In the genomic region with DNA sequence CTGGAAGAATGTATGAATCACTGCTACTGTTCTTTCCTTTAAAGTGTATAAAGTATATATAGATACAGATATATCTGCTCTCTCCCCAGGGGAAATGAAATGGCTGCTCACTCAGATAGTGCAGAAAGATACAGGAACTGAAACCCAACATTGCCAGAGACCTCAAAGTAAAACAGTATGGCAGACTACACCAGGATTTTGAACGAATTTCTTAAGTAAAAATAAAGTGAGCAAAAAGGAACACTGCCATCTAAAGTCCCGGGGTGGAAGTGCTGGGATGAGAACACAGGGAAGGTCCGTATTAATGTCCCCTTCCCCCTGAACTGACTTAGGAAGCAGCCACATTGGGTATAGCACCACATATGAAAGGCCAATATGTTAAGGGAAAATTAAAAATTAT, we compare ENCODE assay signal across 1 cellular context.
TF ChIP-seq lines count a peak whose summit lies in the region.

No MANE protein-coding gene starts in this region.

TF ChIP-seq in GM12878, 131 proteins besides CTCF, POLR2A, EP300 and RAD21 (continued from another document and continues in another):
- TF ChIP-seq SPI1 (IDR thresholded peaks at IDR 0.05; ENCODE audit: borderline replicate concordance, insufficient read depth, low read depth, low read length), result peak; percentile 97
- TF ChIP-seq SRF (IDR thresholded peaks at IDR 0.05; ENCODE audit: low read depth in 2 of 2, low read length in 2 of 2), result 0 out of 4 replicates have a peak, but pooled peaks of 1 of the 2 experiments have one; percentile 44
- TF ChIP-seq STAT3 (IDR thresholded peaks at IDR 0.05; ENCODE audit: low read depth, low read length), result no peak; the same call in 1 of the 2 replicates
- peak; percentile 37; the same call in 1 of the 2 replicates for TF ChIP-seq IKZF1 (conservative IDR thresholded peaks at IDR 0.05)
- TF ChIP-seq IKZF2 (IDR thresholded peaks at IDR 0.05), result peak; percentile 57 to 59; a peak in 2 of 4 replicates
- 0 out of 2 replicates have a peak, but pooled peaks have one; percentile 24 for TF ChIP-seq CHD2 (IDR thresholded peaks at IDR 0.05; ENCODE audit: borderline replicate concordance, low read depth, low read length)
- TF ChIP-seq, protein P1, sequence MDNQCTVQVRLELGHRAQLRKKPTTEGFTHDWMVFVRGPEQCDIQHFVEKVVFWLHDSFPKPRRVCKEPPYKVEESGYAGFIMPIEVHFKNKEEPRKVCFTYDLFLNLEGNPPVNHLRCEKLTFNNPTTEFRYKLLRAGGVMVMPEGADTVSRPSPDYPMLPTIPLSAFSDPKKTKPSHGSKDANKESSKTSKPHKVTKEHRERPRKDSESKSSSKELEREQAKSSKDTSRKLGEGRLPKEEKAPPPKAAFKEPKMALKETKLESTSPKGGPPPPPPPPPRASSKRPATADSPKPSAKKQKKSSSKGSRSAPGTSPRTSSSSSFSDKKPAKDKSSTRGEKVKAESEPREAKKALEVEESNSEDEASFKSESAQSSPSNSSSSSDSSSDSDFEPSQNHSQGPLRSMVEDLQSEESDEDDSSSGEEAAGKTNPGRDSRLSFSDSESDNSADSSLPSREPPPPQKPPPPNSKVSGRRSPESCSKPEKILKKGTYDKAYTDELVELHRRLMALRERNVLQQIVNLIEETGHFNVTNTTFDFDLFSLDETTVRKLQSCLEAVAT (IDR thresholded peaks at IDR 0.05), result no peak
- no peak for TF ChIP-seq CBX3 (IDR thresholded peaks at IDR 0.05; ENCODE audit: borderline replicate concordance, low read depth)
- TF ChIP-seq E4F1 (IDR thresholded peaks at IDR 0.05; ENCODE audit: borderline replicate concordance, partially characterized antibody), result no peak
- no peak for TF ChIP-seq RCOR1 (conservative IDR thresholded peaks at IDR 0.05; ENCODE audit: low read depth, low read length)
- TF ChIP-seq HDGF (IDR thresholded peaks at IDR 0.05), result no peak
- no peak for TF ChIP-seq SMAD5 (IDR thresholded peaks at IDR 0.05; ENCODE audit: low read depth)
- TF ChIP-seq RUNX3 (IDR thresholded peaks at IDR 0.05; ENCODE audit: low read length), result peak; percentile 84
- TF ChIP-seq EGR1 (IDR thresholded peaks at IDR 0.05; ENCODE audit: borderline replicate concordance in 1 of 2, low read depth in 2 of 2, low read length in 2 of 2), result no peak
- TF ChIP-seq, protein P2, sequence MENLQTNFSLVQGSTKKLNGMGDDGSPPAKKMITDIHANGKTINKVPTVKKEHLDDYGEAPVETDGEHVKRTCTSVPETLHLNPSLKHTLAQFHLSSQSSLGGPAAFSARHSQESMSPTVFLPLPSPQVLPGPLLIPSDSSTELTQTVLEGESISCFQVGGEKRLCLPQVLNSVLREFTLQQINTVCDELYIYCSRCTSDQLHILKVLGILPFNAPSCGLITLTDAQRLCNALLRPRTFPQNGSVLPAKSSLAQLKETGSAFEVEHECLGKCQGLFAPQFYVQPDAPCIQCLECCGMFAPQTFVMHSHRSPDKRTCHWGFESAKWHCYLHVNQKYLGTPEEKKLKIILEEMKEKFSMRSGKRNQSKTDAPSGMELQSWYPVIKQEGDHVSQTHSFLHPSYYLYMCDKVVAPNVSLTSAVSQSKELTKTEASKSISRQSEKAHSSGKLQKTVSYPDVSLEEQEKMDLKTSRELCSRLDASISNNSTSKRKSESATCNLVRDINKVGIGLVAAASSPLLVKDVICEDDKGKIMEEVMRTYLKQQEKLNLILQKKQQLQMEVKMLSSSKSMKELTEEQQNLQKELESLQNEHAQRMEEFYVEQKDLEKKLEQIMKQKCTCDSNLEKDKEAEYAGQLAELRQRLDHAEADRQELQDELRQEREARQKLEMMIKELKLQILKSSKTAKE (IDR thresholded peaks at IDR 0.05; ENCODE audit: low read depth, poor library complexity, severe bottlenecking), result no peak
- TF ChIP-seq MEF2B (IDR thresholded peaks at IDR 0.05; ENCODE audit: partially characterized antibody, poor library complexity, severe bottlenecking), result peak; percentile 93
- TF ChIP-seq, protein P3, sequence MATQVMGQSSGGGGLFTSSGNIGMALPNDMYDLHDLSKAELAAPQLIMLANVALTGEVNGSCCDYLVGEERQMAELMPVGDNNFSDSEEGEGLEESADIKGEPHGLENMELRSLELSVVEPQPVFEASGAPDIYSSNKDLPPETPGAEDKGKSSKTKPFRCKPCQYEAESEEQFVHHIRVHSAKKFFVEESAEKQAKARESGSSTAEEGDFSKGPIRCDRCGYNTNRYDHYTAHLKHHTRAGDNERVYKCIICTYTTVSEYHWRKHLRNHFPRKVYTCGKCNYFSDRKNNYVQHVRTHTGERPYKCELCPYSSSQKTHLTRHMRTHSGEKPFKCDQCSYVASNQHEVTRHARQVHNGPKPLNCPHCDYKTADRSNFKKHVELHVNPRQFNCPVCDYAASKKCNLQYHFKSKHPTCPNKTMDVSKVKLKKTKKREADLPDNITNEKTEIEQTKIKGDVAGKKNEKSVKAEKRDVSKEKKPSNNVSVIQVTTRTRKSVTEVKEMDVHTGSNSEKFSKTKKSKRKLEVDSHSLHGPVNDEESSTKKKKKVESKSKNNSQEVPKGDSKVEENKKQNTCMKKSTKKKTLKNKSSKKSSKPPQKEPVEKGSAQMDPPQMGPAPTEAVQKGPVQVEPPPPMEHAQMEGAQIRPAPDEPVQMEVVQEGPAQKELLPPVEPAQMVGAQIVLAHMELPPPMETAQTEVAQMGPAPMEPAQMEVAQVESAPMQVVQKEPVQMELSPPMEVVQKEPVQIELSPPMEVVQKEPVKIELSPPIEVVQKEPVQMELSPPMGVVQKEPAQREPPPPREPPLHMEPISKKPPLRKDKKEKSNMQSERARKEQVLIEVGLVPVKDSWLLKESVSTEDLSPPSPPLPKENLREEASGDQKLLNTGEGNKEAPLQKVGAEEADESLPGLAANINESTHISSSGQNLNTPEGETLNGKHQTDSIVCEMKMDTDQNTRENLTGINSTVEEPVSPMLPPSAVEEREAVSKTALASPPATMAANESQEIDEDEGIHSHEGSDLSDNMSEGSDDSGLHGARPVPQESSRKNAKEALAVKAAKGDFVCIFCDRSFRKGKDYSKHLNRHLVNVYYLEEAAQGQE (IDR thresholded peaks at IDR 0.05; ENCODE audit: low read depth, low read length), result no peak
- no peak for TF ChIP-seq ZNF217 (IDR thresholded peaks at IDR 0.05)
- 0 out of 2 replicates have a peak, but pooled peaks have one; percentile 53 for TF ChIP-seq CREM (IDR thresholded peaks at IDR 0.05; ENCODE audit: low read depth)
- no peak for TF ChIP-seq YBX1 (IDR thresholded peaks at IDR 0.05)
- TF ChIP-seq, protein P4, sequence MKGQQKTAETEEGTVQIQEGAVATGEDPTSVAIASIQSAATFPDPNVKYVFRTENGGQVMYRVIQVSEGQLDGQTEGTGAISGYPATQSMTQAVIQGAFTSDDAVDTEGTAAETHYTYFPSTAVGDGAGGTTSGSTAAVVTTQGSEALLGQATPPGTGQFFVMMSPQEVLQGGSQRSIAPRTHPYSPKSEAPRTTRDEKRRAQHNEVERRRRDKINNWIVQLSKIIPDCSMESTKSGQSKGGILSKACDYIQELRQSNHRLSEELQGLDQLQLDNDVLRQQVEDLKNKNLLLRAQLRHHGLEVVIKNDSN (IDR thresholded peaks at IDR 0.05; ENCODE audit: borderline replicate concordance, extremely low read length, insufficient read depth, low read depth, low read length), result no peak
- peak; percentile 41; the same call in 1 of the 2 replicates for TF ChIP-seq ZBED1 (IDR thresholded peaks at IDR 0.05; ENCODE audit: borderline replicate concordance)
- peak; percentile 28; the same call in 1 of the 2 replicates for TF ChIP-seq BACH1 (IDR thresholded peaks at IDR 0.05; ENCODE audit: borderline replicate concordance)
- TF ChIP-seq TCF12 (IDR thresholded peaks at IDR 0.05; ENCODE audit: low read depth, low read length), result 0 out of 2 replicates have a peak, but pooled peaks have one; percentile 20
- peak; percentile 71; the same call in 1 of the 2 replicates for TF ChIP-seq DPF2 (IDR thresholded peaks at IDR 0.05)
- TF ChIP-seq, protein P5, sequence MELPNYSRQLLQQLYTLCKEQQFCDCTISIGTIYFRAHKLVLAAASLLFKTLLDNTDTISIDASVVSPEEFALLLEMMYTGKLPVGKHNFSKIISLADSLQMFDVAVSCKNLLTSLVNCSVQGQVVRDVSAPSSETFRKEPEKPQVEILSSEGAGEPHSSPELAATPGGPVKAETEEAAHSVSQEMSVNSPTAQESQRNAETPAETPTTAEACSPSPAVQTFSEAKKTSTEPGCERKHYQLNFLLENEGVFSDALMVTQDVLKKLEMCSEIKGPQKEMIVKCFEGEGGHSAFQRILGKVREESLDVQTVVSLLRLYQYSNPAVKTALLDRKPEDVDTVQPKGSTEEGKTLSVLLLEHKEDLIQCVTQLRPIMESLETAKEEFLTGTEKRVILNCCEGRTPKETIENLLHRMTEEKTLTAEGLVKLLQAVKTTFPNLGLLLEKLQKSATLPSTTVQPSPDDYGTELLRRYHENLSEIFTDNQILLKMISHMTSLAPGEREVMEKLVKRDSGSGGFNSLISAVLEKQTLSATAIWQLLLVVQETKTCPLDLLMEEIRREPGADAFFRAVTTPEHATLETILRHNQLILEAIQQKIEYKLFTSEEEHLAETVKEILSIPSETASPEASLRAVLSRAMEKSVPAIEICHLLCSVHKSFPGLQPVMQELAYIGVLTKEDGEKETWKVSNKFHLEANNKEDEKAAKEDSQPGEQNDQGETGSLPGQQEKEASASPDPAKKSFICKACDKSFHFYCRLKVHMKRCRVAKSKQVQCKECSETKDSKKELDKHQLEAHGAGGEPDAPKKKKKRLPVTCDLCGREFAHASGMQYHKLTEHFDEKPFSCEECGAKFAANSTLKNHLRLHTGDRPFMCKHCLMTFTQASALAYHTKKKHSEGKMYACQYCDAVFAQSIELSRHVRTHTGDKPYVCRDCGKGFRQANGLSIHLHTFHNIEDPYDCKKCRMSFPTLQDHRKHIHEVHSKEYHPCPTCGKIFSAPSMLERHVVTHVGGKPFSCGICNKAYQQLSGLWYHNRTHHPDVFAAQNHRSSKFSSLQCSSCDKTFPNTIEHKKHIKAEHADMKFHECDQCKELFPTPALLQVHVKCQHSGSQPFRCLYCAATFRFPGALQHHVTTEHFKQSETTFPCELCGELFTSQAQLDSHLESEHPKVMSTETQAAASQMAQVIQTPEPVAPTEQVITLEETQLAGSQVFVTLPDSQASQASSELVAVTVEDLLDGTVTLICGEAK (IDR thresholded peaks at IDR 0.05; ENCODE audit: borderline replicate concordance), result no peak
- TF ChIP-seq CBFB (IDR thresholded peaks at IDR 0.05; ENCODE audit: low read depth), result no peak
- no peak for TF ChIP-seq TCF3 (IDR thresholded peaks at IDR 0.05; ENCODE audit: borderline replicate concordance, insufficient read depth, low read depth, low read length)
- TF ChIP-seq NBN (IDR thresholded peaks at IDR 0.05), result 0 out of 2 replicates have a peak, but pooled peaks have one; percentile 40
- TF ChIP-seq, protein P6, sequence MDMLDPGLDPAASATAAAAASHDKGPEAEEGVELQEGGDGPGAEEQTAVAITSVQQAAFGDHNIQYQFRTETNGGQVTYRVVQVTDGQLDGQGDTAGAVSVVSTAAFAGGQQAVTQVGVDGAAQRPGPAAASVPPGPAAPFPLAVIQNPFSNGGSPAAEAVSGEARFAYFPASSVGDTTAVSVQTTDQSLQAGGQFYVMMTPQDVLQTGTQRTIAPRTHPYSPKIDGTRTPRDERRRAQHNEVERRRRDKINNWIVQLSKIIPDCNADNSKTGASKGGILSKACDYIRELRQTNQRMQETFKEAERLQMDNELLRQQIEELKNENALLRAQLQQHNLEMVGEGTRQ (IDR thresholded peaks at IDR 0.05; ENCODE audit: borderline replicate concordance, low read depth, low read length), result no peak
- 0 out of 2 replicates have a peak, but pooled peaks have one; percentile 52 for TF ChIP-seq CREB1 (IDR thresholded peaks at IDR 0.05; ENCODE audit: low read depth)
- TF ChIP-seq MYB (IDR thresholded peaks at IDR 0.05; ENCODE audit: borderline replicate concordance, low read depth, low read length), result no peak
- TF ChIP-seq JUNB (IDR thresholded peaks at IDR 0.05), result peak; percentile 69
- no peak for TF ChIP-seq SUPT20H (IDR thresholded peaks at IDR 0.05; ENCODE audit: borderline replicate concordance, control insufficient read depth, low read depth, low read length)
- no peak for TF ChIP-seq NFYA (IDR thresholded peaks at IDR 0.05; ENCODE audit: borderline replicate concordance, low read depth, low read length)
- no peak for TF ChIP-seq ZBTB11 (CRISPR knock-in tag; IDR thresholded peaks at IDR 0.05)
- TF ChIP-seq WRNIP1 (IDR thresholded peaks at IDR 0.05; ENCODE audit: borderline replicate concordance, low read depth, low read length), result no peak
- no peak for TF ChIP-seq CEBPB (IDR thresholded peaks at IDR 0.05; ENCODE audit: borderline replicate concordance in 1 of 2, low read depth in 2 of 2, low read length in 2 of 2)
- TF ChIP-seq BCL11A (IDR thresholded peaks at IDR 0.05; ENCODE audit: low read depth, low read length), result peak; percentile 80
